ENCODE assay signal across 19 cellular contexts in the genomic region with DNA sequence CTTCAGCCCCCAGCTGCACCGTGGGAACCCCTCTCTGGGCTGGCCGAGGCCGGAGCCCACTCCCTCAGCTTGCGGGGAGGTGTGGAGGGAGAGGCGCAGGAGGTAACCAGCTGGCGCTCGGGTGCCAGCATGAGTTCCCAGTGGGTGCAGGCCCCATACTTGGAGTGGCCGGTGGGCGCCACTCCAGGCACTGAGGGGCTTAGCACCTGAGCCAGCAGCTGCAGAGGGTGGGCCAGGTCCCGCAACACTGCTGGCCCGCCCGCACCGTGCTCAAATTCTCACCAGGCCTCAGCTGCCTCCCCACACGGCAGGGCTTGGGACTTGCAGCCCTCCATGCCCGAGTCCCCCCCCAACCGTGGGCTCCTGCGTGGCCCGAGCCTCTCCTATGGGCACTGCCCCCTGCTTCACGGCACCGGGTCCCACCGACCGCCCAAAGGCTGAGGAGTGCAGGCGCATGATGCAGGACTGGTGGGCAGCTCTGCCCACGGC. TPM values are rescaled to one million over a fixed set of nuclear protein-coding genes. Genes with fewer than 3 reads are reported as not detected.
DNase-seq lines count a peak whose midpoint lies in the region; ATAC-seq lines count a peak whose summit lies in the region.
"Had no signal": no experiment of that assay in that cellular context is flagged by ENCODE, and none has a peak within 500 bp of the region (broad histone marks: within the 10 kb centered on the region; RNA-seq: fewer than 3 reads in every experiment).

No MANE protein-coding gene starts in this region.

- peak overlapping the region; percentile 56 for H3K14ac ChIP-seq in neuronal stem cell (ENCODE audit: low read length)

- H2BK5ac ChIP-seq in neuronal stem cell (ENCODE audit: low read length): no peak overlapping the region

- no peak overlapping the region for H4K91ac ChIP-seq in neuronal stem cell (ENCODE audit: low read depth, low read length, poor library complexity)

- no peak overlapping the region for H3K27ac Mint-ChIP-seq in activated naive CD8-positive, alpha-beta T cell treated with anti-CD3 and anti-CD28 coated beads, Interleukin-2, amount 50 U/mL, for 24 hours
- H3K27ac Mint-ChIP-seq in activated naive CD8-positive, alpha-beta T cell treated with anti-CD3 and anti-CD28 coated beads for 36 hours: no peak overlapping the region
- H3K27ac Mint-ChIP-seq in stimulated activated memory B cell treated with anti-CD40 and anti-IgM and Interleukin-4, amounts not matched to agents 10 μg/mL and 1 μg/mL and 100 μg/mL, for 72 hours: no peak overlapping the region
- H3K27ac Mint-ChIP-seq: CD14-positive monocyte; CD8-positive, alpha-beta T cell had no signal

- peak overlapping the region; percentile 82 for H4K8ac ChIP-seq in neuronal stem cell (ENCODE audit: low read depth, low read length)

- H3K36me3 ChIP-seq in neuronal stem cell (replicated peaks in 1 of 2; ENCODE audit: control insufficient read depth in 2 of 2, insufficient read depth in 2 of 2, low read length in 2 of 2): no peaks in the 10 kb centered on the region
- H3K36me3 ChIP-seq: HAP-1 had no signal

- H3K4ac ChIP-seq in neuronal stem cell (ENCODE audit: low read length): no peak overlapping the region

- H3K9me3 ChIP-seq in neuronal stem cell (replicated peaks in 1 of 2; ENCODE audit: control insufficient read depth in 2 of 2, insufficient read depth in 1 of 2, low read depth in 1 of 2, low read length in 2 of 2): peaks cover 2 to 3% of the 10 kb centered on the region in 2 donors
- H3K9me3 ChIP-seq: HAP-1 had no signal

- H3K4me3 Mint-ChIP-seq in activated naive CD8-positive, alpha-beta T cell treated with anti-CD3 and anti-CD28 coated beads, Interleukin-2, amount 50 U/mL, for 24 hours: no peak overlapping the region
- H3K4me3 Mint-ChIP-seq in activated naive CD8-positive, alpha-beta T cell treated with anti-CD3 and anti-CD28 coated beads for 36 hours: no peak overlapping the region
- no peak overlapping the region for H3K4me3 Mint-ChIP-seq in stimulated activated memory B cell treated with anti-CD40 and anti-IgM and Interleukin-4, amounts not matched to agents 10 μg/mL and 1 μg/mL and 100 μg/mL, for 72 hours
- H3K4me3 Mint-ChIP-seq: CD14-positive monocyte; CD8-positive, alpha-beta T cell had no signal

- no peak overlapping the region for H3K27ac ChIP-seq in neuronal stem cell (replicated peaks; ENCODE audit: low read length)
- H3K27ac ChIP-seq: 22Rv1, HL-60 had no signal

- no peaks in the 10 kb centered on the region for H3K4me1 Mint-ChIP-seq in activated naive CD8-positive, alpha-beta T cell treated with anti-CD3 and anti-CD28 coated beads, Interleukin-2, amount 50 U/mL, for 24 hours
- no peaks in the 10 kb centered on the region for H3K4me1 Mint-ChIP-seq in activated naive CD8-positive, alpha-beta T cell treated with anti-CD3 and anti-CD28 coated beads for 36 hours
- peaks cover 5% of the 10 kb centered on the region for H3K4me1 Mint-ChIP-seq in stimulated activated memory B cell treated with anti-CD40 and anti-IgM and Interleukin-4, amounts not matched to agents 10 μg/mL and 1 μg/mL and 100 μg/mL, for 72 hours
- H3K4me1 Mint-ChIP-seq: CD14-positive monocyte had no signal

- H3K18ac ChIP-seq in neuronal stem cell (ENCODE audit: low read length): no peak overlapping the region

- H3K4me1 ChIP-seq in neuronal stem cell (ENCODE audit: control insufficient read depth in 2 of 2, insufficient read depth in 1 of 2, low read depth in 1 of 2, low read length in 2 of 2): peaks cover 2 to 7% of the 10 kb centered on the region in 2 donors
- H3K4me1 ChIP-seq: HAP-1 had no signal

- H3K36me3 Mint-ChIP-seq in activated naive CD8-positive, alpha-beta T cell treated with anti-CD3 and anti-CD28 coated beads, Interleukin-2, amount 50 U/mL, for 24 hours (ENCODE audit: low read depth): no peaks in the 10 kb centered on the region
- H3K36me3 Mint-ChIP-seq in activated naive CD8-positive, alpha-beta T cell treated with anti-CD3 and anti-CD28 coated beads for 36 hours: no peaks in the 10 kb centered on the region
- H3K36me3 Mint-ChIP-seq in stimulated activated memory B cell treated with anti-CD40 and anti-IgM and Interleukin-4, amounts not matched to agents 10 μg/mL and 1 μg/mL and 100 μg/mL, for 72 hours: no peaks in the 10 kb centered on the region
- H3K36me3 Mint-ChIP-seq: CD14-positive monocyte; CD8-positive, alpha-beta T cell had no signal

- peak; percentile 20 for ATAC-seq in activated naive CD8-positive, alpha-beta T cell treated with anti-CD3 and anti-CD28 coated beads, Interleukin-2, amount 50 U/mL, for 24 hours
- peak; percentile 48 for ATAC-seq in stimulated activated memory B cell treated with anti-CD40 and anti-IgM and Interleukin-4, amounts not matched to agents 10 μg/mL and 1 μg/mL and 100 μg/mL, for 72 hours
- no peak for ATAC-seq in GM18519 (IDR thresholded peaks at IDR 0.05; ENCODE audit: low FRiP score, unreplicated experiment)
- ATAC-seq: CD8-positive, alpha-beta T cell had no signal

- no peak overlapping the region for H2BK15ac ChIP-seq in neuronal stem cell (ENCODE audit: low read length)

- H2AFZ ChIP-seq in neuronal stem cell (ENCODE audit: low read length): no peak overlapping the region

- H3K23ac ChIP-seq in neuronal stem cell (ENCODE audit: low read depth, low read length, poor library complexity): no peak overlapping the region

- no peak overlapping the region for H3K9ac ChIP-seq in neuronal stem cell (ENCODE audit: low read depth, low read length, poor library complexity)

- no peaks in the 10 kb centered on the region for H3K79me1 ChIP-seq in neuronal stem cell (ENCODE audit: low read depth, low read length)

- peaks cover 1% of the 10 kb centered on the region for H3K27me3 Mint-ChIP-seq in activated naive CD8-positive, alpha-beta T cell treated with anti-CD3 and anti-CD28 coated beads, Interleukin-2, amount 50 U/mL, for 24 hours
- peaks cover 4% of the 10 kb centered on the region for H3K27me3 Mint-ChIP-seq in activated naive CD8-positive, alpha-beta T cell treated with anti-CD3 and anti-CD28 coated beads for 36 hours
- H3K27me3 Mint-ChIP-seq in stimulated activated memory B cell treated with anti-CD40 and anti-IgM and Interleukin-4, amounts not matched to agents 10 μg/mL and 1 μg/mL and 100 μg/mL, for 72 hours: no peaks in the 10 kb centered on the region

- no peaks in the 10 kb centered on the region for H3K9me3 Mint-ChIP-seq in activated naive CD8-positive, alpha-beta T cell treated with anti-CD3 and anti-CD28 coated beads, Interleukin-2, amount 50 U/mL, for 24 hours
- H3K9me3 Mint-ChIP-seq in activated naive CD8-positive, alpha-beta T cell treated with anti-CD3 and anti-CD28 coated beads for 36 hours: no peaks in the 10 kb centered on the region
- H3K9me3 Mint-ChIP-seq in stimulated activated memory B cell treated with anti-CD40 and anti-IgM and Interleukin-4, amounts not matched to agents 10 μg/mL and 1 μg/mL and 100 μg/mL, for 72 hours: no peaks in the 10 kb centered on the region
- H3K9me3 Mint-ChIP-seq: CD8-positive, alpha-beta T cell had no signal

- no peak overlapping the region for H2BK120ac ChIP-seq in neuronal stem cell (ENCODE audit: low read depth, low read length)

- H2BK12ac ChIP-seq in neuronal stem cell (ENCODE audit: low read length): peak overlapping the region; percentile 58

- no peaks in the 10 kb centered on the region for H3K27me3 ChIP-seq in neuronal stem cell (ENCODE audit: control insufficient read depth in 3 of 3, insufficient read depth in 3 of 3, low read depth in 1 of 3, low read length in 3 of 3)

- no peak overlapping the region for H3K4me3 ChIP-seq in neuronal stem cell (ENCODE audit: low read length in 2 of 2)
- H3K4me3 ChIP-seq: HAP-1 had no signal

- no peak for DNase-seq in activated naive CD8-positive, alpha-beta T cell treated with anti-CD3 and anti-CD28 coated beads, Interleukin-2, amount 50 U/mL, for 24 hours
- DNase-seq in activated naive CD8-positive, alpha-beta T cell treated with anti-CD3 and anti-CD28 coated beads for 36 hours: no peak
- DNase-seq in UCSD-AML1 (lab: John Stamatoyannopoulos, UW; ENCODE audit: unreplicated experiment) (peak; percentile 5), neuronal stem cell (ENCODE audit: low spot score) (no peak), NK-92 (lab: John Stamatoyannopoulos, UW; ENCODE audit: unreplicated experiment) (no peak)
- DNase-seq in central memory CD4-positive, alpha-beta T cell: no peak
- DNase-seq: CD8-positive, alpha-beta T cell; COR-L47; DND-41; GDM1 had no signal

- H3K4me2 ChIP-seq in neuronal stem cell (ENCODE audit: insufficient read depth, low read length, poor library complexity, severe bottlenecking): no peak overlapping the region

- H2AK5ac ChIP-seq in neuronal stem cell (ENCODE audit: low read depth, low read length): no peak overlapping the region

- no CpG with 5 or more reads among the region's 24 CpGs for WGBS in neuronal stem cell (ENCODE audit: extremely low coverage in 2 of 2, insufficient read length in 2 of 2, insufficient replicate concordance in 1 of 2), 2 donors

RNA-seq across cellular contexts. Expression of a gene that starts 47.2 kb away (rescaled TPM):
- total RNA-seq in activated naive CD8-positive, alpha-beta T cell treated with anti-CD3 and anti-CD28 coated beads for 36 hours: not detected
- polyA plus RNA-seq in neuronal stem cell (2013, experiment 1 of 2): not detected
- polyA plus RNA-seq in neuronal stem cell (2013, experiment 2 of 2): not detected
- total RNA-seq: A673; CD8-positive, alpha-beta T cell; H1 had no signal
- polyA plus RNA-seq: BJ, CD14-positive monocyte, H1 had no signal
